In the genomic region with DNA sequence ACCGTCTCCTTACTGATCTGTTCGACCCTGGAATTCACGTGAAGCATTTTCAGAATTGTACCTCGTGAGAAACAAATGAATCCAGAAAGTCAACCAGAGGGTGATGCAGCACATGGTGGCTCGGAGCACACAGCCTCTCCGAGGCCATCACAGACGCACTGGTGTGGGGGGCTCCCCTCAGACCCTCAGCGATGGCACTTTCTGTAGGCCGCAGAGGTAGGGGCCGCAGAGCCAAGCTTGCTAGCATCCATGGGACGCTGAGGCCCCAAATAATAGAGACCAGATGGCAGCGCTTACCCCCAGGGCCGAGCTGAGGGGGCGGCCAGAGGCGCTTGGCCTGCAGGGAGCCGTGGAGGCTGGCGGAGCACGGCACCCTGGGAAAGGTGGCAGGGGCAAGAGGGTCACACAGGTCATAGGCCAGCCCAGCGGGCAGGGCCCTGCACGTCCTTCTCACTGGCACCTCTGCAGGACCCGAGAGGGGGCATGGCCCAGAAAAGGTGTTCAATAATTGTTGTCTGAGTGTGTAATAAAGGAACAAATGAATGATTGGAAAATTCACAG, we compare ENCODE assay signal across 1 cellular context.
TF ChIP-seq lines count a peak whose summit lies in the region.

No MANE protein-coding gene starts in this region.

TF ChIP-seq in HepG2, 621 proteins besides CTCF, POLR2A, EP300 and RAD21:
- no peak for TF ChIP-seq ZSCAN31 (CRISPR knock-in tag; IDR thresholded peaks at IDR 0.05; ENCODE audit: low read depth)
- no peak for TF ChIP-seq RBM39 (IDR thresholded peaks at IDR 0.05; ENCODE audit: low read depth, low read length, poor library complexity, severe bottlenecking)
- no peak for TF ChIP-seq GMEB2 (CRISPR knock-in tag; IDR thresholded peaks at IDR 0.05; ENCODE audit: low read depth)
- TF ChIP-seq SRY (CRISPR knock-in tag; IDR thresholded peaks at IDR 0.05), result no peak
- TF ChIP-seq, protein P1, sequence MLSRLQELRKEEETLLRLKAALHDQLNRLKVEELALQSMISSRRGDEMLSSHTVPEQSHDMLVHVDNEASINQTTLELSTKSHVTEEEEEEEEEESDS (CRISPR knock-in tag; IDR thresholded peaks at IDR 0.05; ENCODE audit: borderline replicate concordance), result no peak
- no peak for TF ChIP-seq ZNF143 (CRISPR knock-in tag; IDR thresholded peaks at IDR 0.05)
- no peak for TF ChIP-seq MZF1 (CRISPR knock-in tag; IDR thresholded peaks at IDR 0.05; ENCODE audit: borderline replicate concordance)
- TF ChIP-seq NAIF1 (CRISPR knock-in tag; IDR thresholded peaks at IDR 0.05; ENCODE audit: borderline replicate concordance), result no peak
- no peak for TF ChIP-seq JUNB (CRISPR knock-in tag; IDR thresholded peaks at IDR 0.05; ENCODE audit: borderline replicate concordance)
- no peak for TF ChIP-seq PITX1 (CRISPR knock-in tag; IDR thresholded peaks at IDR 0.05)
- no peak for TF ChIP-seq GABPB1 (CRISPR knock-in tag; IDR thresholded peaks at IDR 0.05)
- TF ChIP-seq, protein P2, sequence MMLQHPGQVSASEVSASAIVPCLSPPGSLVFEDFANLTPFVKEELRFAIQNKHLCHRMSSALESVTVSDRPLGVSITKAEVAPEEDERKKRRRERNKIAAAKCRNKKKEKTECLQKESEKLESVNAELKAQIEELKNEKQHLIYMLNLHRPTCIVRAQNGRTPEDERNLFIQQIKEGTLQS (CRISPR knock-in tag; IDR thresholded peaks at IDR 0.05), result no peak
- TF ChIP-seq ZNF329 (CRISPR knock-in tag; IDR thresholded peaks at IDR 0.05; ENCODE audit: low read depth), result no peak
- TF ChIP-seq GTF2F1 (IDR thresholded peaks at IDR 0.05; ENCODE audit: low read length), result no peak
- TF ChIP-seq, protein P3, sequence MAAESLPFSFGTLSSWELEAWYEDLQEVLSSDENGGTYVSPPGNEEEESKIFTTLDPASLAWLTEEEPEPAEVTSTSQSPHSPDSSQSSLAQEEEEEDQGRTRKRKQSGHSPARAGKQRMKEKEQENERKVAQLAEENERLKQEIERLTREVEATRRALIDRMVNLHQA (CRISPR knock-in tag; IDR thresholded peaks at IDR 0.05), result no peak
- TF ChIP-seq, protein P4, sequence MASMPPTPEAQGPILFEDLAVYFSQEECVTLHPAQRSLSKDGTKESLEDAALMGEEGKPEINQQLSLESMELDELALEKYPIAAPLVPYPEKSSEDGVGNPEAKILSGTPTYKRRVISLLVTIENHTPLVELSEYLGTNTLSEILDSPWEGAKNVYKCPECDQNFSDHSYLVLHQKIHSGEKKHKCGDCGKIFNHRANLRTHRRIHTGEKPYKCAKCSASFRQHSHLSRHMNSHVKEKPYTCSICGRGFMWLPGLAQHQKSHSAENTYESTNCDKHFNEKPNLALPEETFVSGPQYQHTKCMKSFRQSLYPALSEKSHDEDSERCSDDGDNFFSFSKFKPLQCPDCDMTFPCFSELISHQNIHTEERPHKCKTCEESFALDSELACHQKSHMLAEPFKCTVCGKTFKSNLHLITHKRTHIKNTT (CRISPR knock-in tag; IDR thresholded peaks at IDR 0.05), result no peak
- no peak for TF ChIP-seq YEATS4 (CRISPR knock-in tag; IDR thresholded peaks at IDR 0.05; ENCODE audit: borderline replicate concordance)
- no peak for TF ChIP-seq GPN1 (CRISPR knock-in tag; IDR thresholded peaks at IDR 0.05; ENCODE audit: borderline replicate concordance)
